10 cellular contexts compared by ENCODE assay signal in the genomic region with DNA sequence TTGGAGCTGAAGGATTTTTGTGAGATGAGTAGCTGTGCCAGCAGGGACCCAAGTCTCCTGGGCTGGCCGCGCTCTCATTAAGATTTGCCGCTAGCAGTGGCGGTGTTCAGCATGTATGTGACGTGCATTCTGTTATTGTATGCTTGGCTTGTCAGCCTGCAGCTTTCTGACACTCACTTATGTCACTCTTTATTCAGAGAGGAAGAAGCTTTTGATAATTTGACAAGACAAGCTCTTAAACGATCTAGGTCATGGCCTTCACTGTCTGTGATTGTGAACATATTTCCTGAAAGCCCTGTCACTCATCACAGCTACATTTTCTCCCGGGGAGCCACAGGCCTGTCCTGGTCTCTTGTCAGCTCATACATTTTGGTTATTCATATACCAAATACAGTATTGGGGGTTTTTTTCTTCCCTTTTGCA.
A peak's percentile ranks its signal among the peaks of the same experiment; 100 is the strongest.
DNase-seq lines count a peak whose midpoint lies in the region; ATAC-seq lines count a peak whose summit lies in the region.
"Had no signal": no experiment of that assay in that cellular context is flagged by ENCODE, and none has a peak within 500 bp of the region (broad histone marks: within the 10 kb centered on the region; RNA-seq: fewer than 3 reads in every experiment).

No MANE protein-coding gene starts in this region.

- peaks cover 0 to 7% of the 10 kb centered on the region in 2 donors for H3K4me1 Mint-ChIP-seq in natural killer cell treated with Interleukin-12 subunit alpha and Interleukin-12 subunit beta and Interleukin-15 and Interleukin-18, amount 100 ng/mL, for 72 hours (ENCODE audit: low read depth in 2 of 2)

- H3K9me3 Mint-ChIP-seq in natural killer cell treated with Interleukin-12 subunit alpha and Interleukin-12 subunit beta and Interleukin-15 and Interleukin-18, amount 100 ng/mL, for 72 hours, result no peaks in the 10 kb centered on the region

- H3K27ac Mint-ChIP-seq in natural killer cell treated with Interleukin-12 subunit alpha and Interleukin-12 subunit beta and Interleukin-15 and Interleukin-18, amount 100 ng/mL, for 72 hours, result no peak overlapping the region

- no peak overlapping the region for H3K4me3 Mint-ChIP-seq in natural killer cell treated with Interleukin-12 subunit alpha and Interleukin-12 subunit beta and Interleukin-15 and Interleukin-18, amount 100 ng/mL, for 72 hours

- H3K36me3 Mint-ChIP-seq in natural killer cell treated with Interleukin-12 subunit alpha and Interleukin-12 subunit beta and Interleukin-15 and Interleukin-18, amount 100 ng/mL, for 72 hours, result no peaks in the 10 kb centered on the region

- ATAC-seq in GM18502 (IDR thresholded peaks at IDR 0.05; ENCODE audit: poor library complexity, unreplicated experiment), result peak; percentile 68
- peak; percentile 47 for ATAC-seq in GM21576 (IDR thresholded peaks at IDR 0.05; ENCODE audit: unreplicated experiment)
- ATAC-seq in natural killer cell treated with Interleukin-12 subunit alpha and Interleukin-12 subunit beta and Interleukin-15 and Interleukin-18, amount 100 ng/mL, for 72 hours, result no peak
- no peak for ATAC-seq in stimulated activated naive CD8-positive, alpha-beta T cell treated with anti-CD3 and anti-CD28 coated beads, Interleukin-15, Interleukin-2, amounts not matched to agents 100 U/mL and 50 U/mL, for 24 hours
- ATAC-seq: HCT116 had no signal

- no peaks in the 10 kb centered on the region for H3K27me3 Mint-ChIP-seq in natural killer cell treated with Interleukin-12 subunit alpha and Interleukin-12 subunit beta and Interleukin-15 and Interleukin-18, amount 100 ng/mL, for 72 hours

- DNase-seq in MV-4-11 (lab: John Stamatoyannopoulos, UW), result peak; percentile 59
- peak; percentile 7 for DNase-seq in left kidney (ENCODE audit: low read depth, low spot score)
- no peak for DNase-seq in natural killer cell treated with Interleukin-12 subunit alpha and Interleukin-12 subunit beta and Interleukin-15 and Interleukin-18, amount 100 ng/mL, for 72 hours (ENCODE audit: low spot score)
- DNase-seq in activated CD4-positive, CD25-positive, alpha-beta regulatory T cell treated with anti-CD3 and anti-CD28 coated beads, Interleukin-2, amount 50 U/mL, for 72 hours, result no peak
- no peak for DNase-seq in stimulated activated naive CD8-positive, alpha-beta T cell treated with anti-CD3 and anti-CD28 coated beads, Interleukin-15, Interleukin-2, amounts not matched to agents 100 U/mL and 50 U/mL, for 24 hours
- DNase-seq in ACHN, result no peak
- DNase-seq: activated CD8-positive, alpha-beta memory T cell treated with anti-CD3 and anti-CD28 coated beads, Interleukin-2, amount 50 U/mL, for 48 hours had no signal

- in situ Hi-C loops in ACHN (cut with HindIII; ENCODE audit: low pct_ligation_motif_present, low pct_unique_long_range_greater_than_20kb, low sequenced_read_pairs), result no loop called here

Comparison
In these comparisons a context has a peak if more than half of its experiments do, and no peak if none do; other contexts are left out.
1. ATAC-seq: peak in GM18502 (single experiment) and GM21576 (single experiment); none in natural killer cell treated with Interleukin-12 subunit alpha and Interleukin-12 subunit beta and Interleukin-15 and Interleukin-18, amount 100 ng/mL, for 72 hours (0 of 2) and stimulated activated naive CD8-positive, alpha-beta T cell treated with anti-CD3 and anti-CD28 coated beads, Interleukin-15, Interleukin-2, amounts not matched to agents 100 U/mL and 50 U/mL, for 24 hours (single experiment).
2. DNase-seq: peak in MV-4-11 (single experiment) and left kidney (single experiment); none in natural killer cell treated with Interleukin-12 subunit alpha and Interleukin-12 subunit beta and Interleukin-15 and Interleukin-18, amount 100 ng/mL, for 72 hours (single experiment), activated CD4-positive, CD25-positive, alpha-beta regulatory T cell treated with anti-CD3 and anti-CD28 coated beads, Interleukin-2, amount 50 U/mL, for 72 hours (single experiment), stimulated activated naive CD8-positive, alpha-beta T cell treated with anti-CD3 and anti-CD28 coated beads, Interleukin-15, Interleukin-2, amounts not matched to agents 100 U/mL and 50 U/mL, for 24 hours (single experiment) and ACHN (single experiment).